ENCODE assay signal across 10 cellular contexts in the genomic region with DNA sequence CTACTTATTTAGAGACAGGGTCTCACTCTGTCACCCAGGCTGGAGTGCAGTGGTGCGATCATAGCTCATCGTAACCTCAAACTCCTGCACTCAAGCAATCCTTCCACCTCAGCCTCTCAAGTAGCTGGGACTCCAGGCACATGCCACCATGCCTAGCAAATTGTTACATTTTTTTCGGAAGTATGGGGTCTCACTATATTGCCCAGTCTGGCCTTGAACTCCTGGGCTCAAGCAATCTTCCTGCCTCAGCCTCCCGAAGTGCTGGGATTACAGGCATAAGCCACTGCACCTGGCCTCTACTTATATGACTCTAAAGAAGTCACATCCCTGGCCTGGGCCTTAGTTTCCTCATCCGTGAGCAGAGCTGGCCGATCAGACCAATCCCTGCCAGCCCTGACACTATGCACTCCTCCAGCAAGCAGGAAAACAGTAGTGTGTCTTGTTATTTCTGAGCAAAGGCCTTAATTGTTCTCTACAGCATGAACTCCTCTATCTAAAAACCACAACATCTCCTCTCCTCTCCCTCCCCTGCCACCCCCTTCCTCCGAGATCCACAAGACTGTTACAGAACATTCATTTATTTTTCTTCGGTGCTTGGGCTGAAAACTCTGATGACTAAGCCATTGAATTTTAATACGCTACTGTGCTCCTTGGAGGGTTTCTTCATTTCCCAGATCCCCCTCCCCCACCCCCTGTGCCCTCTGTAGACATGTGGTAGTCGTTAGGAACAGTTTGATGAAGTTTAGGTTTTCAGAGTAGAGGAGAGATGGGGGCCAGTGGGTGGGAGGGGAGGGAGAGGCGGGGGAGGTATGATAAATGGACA.
DNase-seq lines count a peak whose midpoint lies in the region; ATAC-seq and TF ChIP-seq lines count a peak whose summit lies in the region.
"Had no signal": no experiment of that assay in that cellular context is flagged by ENCODE, and none has a peak within 500 bp of the region (broad histone marks: within the 10 kb centered on the region; RNA-seq: fewer than 3 reads in every experiment).

No MANE protein-coding gene starts in this region.

- H3K4me1 ChIP-seq in mesodermal cell (ENCODE audit: control insufficient read depth, insufficient read depth, low read length, poor library complexity, severe bottlenecking): peaks cover 25% of the 10 kb centered on the region

- H3K36me3 ChIP-seq in brain microvascular endothelial cell (replicated peaks) (no peaks in the 10 kb centered on the region), mesodermal cell (ENCODE audit: control insufficient read depth, insufficient read depth, low read length) (no peaks in the 10 kb centered on the region)

- no peak overlapping the region for H3K4me3 ChIP-seq in AG04450 (ENCODE audit: low read depth, low read length)
- no peak overlapping the region for H3K4me3 ChIP-seq in brain microvascular endothelial cell (ENCODE audit: low read depth, low read length)
- no peak overlapping the region for H3K4me3 ChIP-seq in mesodermal cell (ENCODE audit: extremely low read depth, insufficient read depth, low read length, poor library complexity, severe bottlenecking)

- in situ Hi-C loops in brain microvascular endothelial cell (cut with HindIII; ENCODE audit: low pct_ligation_motif_present, low sequenced_read_pairs): no loop called here

- H3K27ac ChIP-seq in AG04450 (ENCODE audit: low read depth, low read length): peak overlapping the region; percentile 39
- H3K27ac ChIP-seq in brain microvascular endothelial cell: peak overlapping the region; percentile 30
- H3K27ac ChIP-seq in mesodermal cell (ENCODE audit: low read depth, low read length, severe bottlenecking): peak overlapping the region; percentile 78

- 88 to 90% methylated on average over 7 to 8 of the region's 11 CpGs for WGBS in mesodermal cell (ENCODE audit: insufficient coverage in 2 of 2), 2 experiments

- DNase-seq in AG04450 (ENCODE audit: low read depth, low spot score) (peak; percentile 84), M059J (ENCODE audit: low read depth) (peak; percentile 98), brain microvascular endothelial cell (peak; percentile 82), retina (no peak)
- DNase-seq: NCI-H2081 had no signal

- ATAC-seq in HG02981 (IDR thresholded peaks at IDR 0.05; ENCODE audit: unreplicated experiment) (no peak), GM19455 (IDR thresholded peaks at IDR 0.05; ENCODE audit: unreplicated experiment) (no peak), HG03108 (IDR thresholded peaks at IDR 0.05; ENCODE audit: unreplicated experiment) (no peak)
- ATAC-seq: esophagus mucosa had no signal

- H3K9me3 ChIP-seq in AG04450 (ENCODE audit: control insufficient read depth, insufficient read depth, low read length) (no peaks in the 10 kb centered on the region), mesodermal cell (ENCODE audit: control insufficient read depth, low read length) (no peaks in the 10 kb centered on the region)

- CTCF ChIA-PET in AG04450 (lab: Charles Lee): interaction anchor here (0.6 to 1.3 kb wide), 2 partner anchors 85 to 92 kb away, joined by 3 read pairs; no protein-coding TSS in a partner anchor

- H3K27me3 ChIP-seq in AG04450 (ENCODE audit: control insufficient read depth, insufficient read depth, low read length): peaks cover 18% of the 10 kb centered on the region
- no peaks in the 10 kb centered on the region for H3K27me3 ChIP-seq in brain microvascular endothelial cell (replicated peaks)

- TF ChIP-seq CTCF in AG04450 (IDR thresholded peaks at IDR 0.05; ENCODE audit: low read depth, low read length) (no peak), brain microvascular endothelial cell (IDR thresholded peaks at IDR 0.05; ENCODE audit: low read depth, low read length, missing control alignments) (no peak)

- POLR2A ChIA-PET in AG04450 (lab: Yijun Ruan, JAX): no interaction called here
